ENCODE assay signal across 8 cellular contexts in genomic region chr3:58237238-58237939, GRCh38. TPM values are rescaled to one million over a fixed set of nuclear protein-coding genes. Genes with fewer than 3 reads are reported as not detected.
DNase-seq lines count a peak whose midpoint lies in the region; ATAC-seq and TF ChIP-seq lines count a peak whose summit lies in the region.

A gene with protein sequence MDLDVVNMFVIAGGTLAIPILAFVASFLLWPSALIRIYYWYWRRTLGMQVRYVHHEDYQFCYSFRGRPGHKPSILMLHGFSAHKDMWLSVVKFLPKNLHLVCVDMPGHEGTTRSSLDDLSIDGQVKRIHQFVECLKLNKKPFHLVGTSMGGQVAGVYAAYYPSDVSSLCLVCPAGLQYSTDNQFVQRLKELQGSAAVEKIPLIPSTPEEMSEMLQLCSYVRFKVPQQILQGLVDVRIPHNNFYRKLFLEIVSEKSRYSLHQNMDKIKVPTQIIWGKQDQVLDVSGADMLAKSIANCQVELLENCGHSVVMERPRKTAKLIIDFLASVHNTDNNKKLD (plus strand): TSS chr3:58237792. CDS start chr3:58256587, 18,795 bp downstream.

- no peaks in the 10 kb centered on the region for H3K36me3 Mint-ChIP-seq in chondrocyte (ENCODE audit: low read depth)

- DNase-seq in NCI-H2081 (lab: John Stamatoyannopoulos, UW) (peak; percentile 55 to 68), NCI-H2081 treated with DMSO at 0.1 percent for 48 hours (lab: John Stamatoyannopoulos, UW) (no peak), NCI-H128 (lab: John Stamatoyannopoulos, UW; ENCODE audit: unreplicated experiment) (peak; percentile 36), chondrocyte (ENCODE audit: low spot score) (no peak), left colon (peak; percentile 76 to 85)
- peak; percentile 74 for DNase-seq in activated CD4-positive, alpha-beta T cell treated with anti-CD3 and anti-CD28 coated beads for 1 hour
- DNase-seq in stimulated activated CD4-positive, alpha-beta T cell treated with anti-CD3 and anti-CD28 coated beads, Interleukin-2, amount 100 ng/mL, for 24 hours: peak; percentile 85

- no peaks in the 10 kb centered on the region for H3K9me3 Mint-ChIP-seq in chondrocyte (ENCODE audit: low read depth)

- peak within 1 kb of the TSS; percentile 32 for H3K27ac Mint-ChIP-seq in chondrocyte (ENCODE audit: unreplicated experiment)

- intact Hi-C loops in left colon (cut with DNase I, micrococcal nuclease): no loop called here

- TF ChIP-seq CTCF in chondrocyte (IDR thresholded peaks at IDR 0.05): peak; percentile 68

- ATAC-seq in HG02678 (IDR thresholded peaks at IDR 0.05; ENCODE audit: unreplicated experiment) (peak; percentile 75), left colon (peak; percentile 89)

- H3K27me3 Mint-ChIP-seq in chondrocyte (ENCODE audit: low read depth): no peaks in the 10 kb centered on the region

- peaks cover 15% of the 10 kb centered on the region for H3K4me1 Mint-ChIP-seq in chondrocyte (ENCODE audit: low read depth)

- peak within 1 kb of the TSS; percentile 87 for H3K4me3 Mint-ChIP-seq in chondrocyte (ENCODE audit: unreplicated experiment)

RNA-seq across cellular contexts. Expression of the gene that starts here (rescaled TPM):
- total RNA-seq in chondrocyte (5.1 to 9.4 TPM (median 7.4 TPM) in 3 replicates), left colon (10 to 100 TPM; 21.9 to 25.0 TPM)

Comparison
In these comparisons a context has a peak if more than half of its experiments do, and no peak if none do; other contexts are left out.
1. DNase-seq: peak in NCI-H2081 (2 of 2), NCI-H128 (single experiment), activated CD4-positive, alpha-beta T cell treated with anti-CD3 and anti-CD28 coated beads for 1 hour (single experiment), left colon (2 of 2) and stimulated activated CD4-positive, alpha-beta T cell treated with anti-CD3 and anti-CD28 coated beads, Interleukin-2, amount 100 ng/mL, for 24 hours (2 of 2); none in NCI-H2081 treated with DMSO at 0.1 percent for 48 hours (single experiment) and chondrocyte (single experiment).